10 cellular contexts compared by ENCODE assay signal in genomic region chr2:188974184-188974583, GRCh38. TPM values are rescaled to one million over a fixed set of nuclear protein-coding genes. Genes with fewer than 3 reads are reported as not detected.
DNase-seq lines count a peak whose midpoint lies in the region; ATAC-seq and TF ChIP-seq lines count a peak whose summit lies in the region.
"Had no signal": no experiment of that assay in that cellular context is flagged by ENCODE, and none has a peak within 500 bp of the region (broad histone marks: within the 10 kb centered on the region; RNA-seq: fewer than 3 reads in every experiment).

TSS of gene COL3A1 (plus strand) at chr2:188974373. CDS start at chr2:188974490, 117 bp downstream.

- peak in 2 of 4 donors; percentile 39 to 56 for TF ChIP-seq POLR2A in esophagus squamous epithelium (IDR thresholded peaks at IDR 0.05)
- TF ChIP-seq POLR2A in upper lobe of left lung (IDR thresholded peaks at IDR 0.05), result no peak

- H3K4me1 Mint-ChIP-seq in endothelial cell (ENCODE audit: unreplicated experiment), result peaks cover 5% of the 10 kb centered on the region

- H3K36me3 Mint-ChIP-seq in endothelial cell (ENCODE audit: low read depth, unreplicated experiment), result no peaks in the 10 kb centered on the region

- H3K36me3 ChIP-seq in esophagus squamous epithelium (no peaks in the 10 kb centered on the region), muscle layer of duodenum (ENCODE audit: control insufficient read depth in 1 of 2, insufficient read depth in 2 of 2, low read length in 2 of 2) (peaks cover 0 to 40% of the 10 kb centered on the region in 2 donors), upper lobe of left lung (no peaks in the 10 kb centered on the region), HAP-1 (replicated peaks) (no peaks in the 10 kb centered on the region)
- H3K36me3 ChIP-seq in effector memory CD4-positive, alpha-beta T cell (ENCODE audit: control insufficient read depth, insufficient read depth, low read length), result no peaks in the 10 kb centered on the region

- ATAC-seq in upper lobe of left lung (ENCODE audit: low FRiP score in 2 of 2) (peak in 1 of 2 donors; percentile 56), GM21367 (IDR thresholded peaks at IDR 0.05; ENCODE audit: unreplicated experiment) (no peak)

- in situ Hi-C loops in HAP-1 (cut with MboI; ENCODE audit: low sequenced_read_pairs), result no loop called here

- H3K4me3 Mint-ChIP-seq in endothelial cell (ENCODE audit: unreplicated experiment), result no peak within 1 kb of the TSS

- no peak for TF ChIP-seq CTCF in esophagus squamous epithelium (IDR thresholded peaks at IDR 0.05)
- TF ChIP-seq CTCF in upper lobe of left lung (IDR thresholded peaks at IDR 0.05), result no peak
- no peak for TF ChIP-seq CTCF in endothelial cell (IDR thresholded peaks at IDR 0.05; ENCODE audit: unreplicated experiment)

- 40 to 41% methylated on average over 4 of the region's 4 CpGs for WGBS in esophagus squamous epithelium, 2 donors
- WGBS in upper lobe of left lung, 2 donors, result 44 to 47% methylated on average over 4 of the region's 4 CpGs

- no peak for TF ChIP-seq EP300 in upper lobe of left lung (IDR thresholded peaks at IDR 0.05)

- H3K9me3 ChIP-seq in esophagus squamous epithelium (no peaks in the 10 kb centered on the region), muscle layer of duodenum (ENCODE audit: control insufficient read depth in 1 of 2, low read length in 2 of 2) (no peaks in the 10 kb centered on the region), upper lobe of left lung (no peaks in the 10 kb centered on the region), HAP-1 (no peaks in the 10 kb centered on the region)
- H3K9me3 ChIP-seq in effector memory CD4-positive, alpha-beta T cell (ENCODE audit: control insufficient read depth, low read length), result no peaks in the 10 kb centered on the region

- no peaks in the 10 kb centered on the region for H3K9me3 Mint-ChIP-seq in endothelial cell (ENCODE audit: unreplicated experiment)

- intact Hi-C loops in esophagus squamous epithelium (cut with DNase I), result loop anchor here (10.0 kb wide), 1 partner anchor 449 kb away; no protein-coding TSS in a partner anchor

- H3K4me1 ChIP-seq in esophagus squamous epithelium, result no peaks in the 10 kb centered on the region
- H3K4me1 ChIP-seq in muscle layer of duodenum (ENCODE audit: control insufficient read depth in 1 of 2, insufficient read depth in 2 of 2, low read length in 2 of 2), result peaks cover 0 to 15% of the 10 kb centered on the region in 2 donors
- no peaks in the 10 kb centered on the region for H3K4me1 ChIP-seq in upper lobe of left lung
- H3K4me1 ChIP-seq in effector memory CD4-positive, alpha-beta T cell (ENCODE audit: control insufficient read depth, insufficient read depth, low read length, poor library complexity, severe bottlenecking), result no peaks in the 10 kb centered on the region
- peaks cover 3% of the 10 kb centered on the region for H3K4me1 ChIP-seq in HAP-1

- H3K27me3 Mint-ChIP-seq in endothelial cell (ENCODE audit: unreplicated experiment), result no peaks in the 10 kb centered on the region

- no peaks in the 10 kb centered on the region for H3K27me3 ChIP-seq in esophagus squamous epithelium
- no peaks in the 10 kb centered on the region for H3K27me3 ChIP-seq in muscle layer of duodenum (ENCODE audit: low read depth, low read length)
- H3K27me3 ChIP-seq in upper lobe of left lung, result no peaks in the 10 kb centered on the region
- no peaks in the 10 kb centered on the region for H3K27me3 ChIP-seq in effector memory CD4-positive, alpha-beta T cell (replicated peaks; ENCODE audit: control insufficient read depth, insufficient read depth, low read length, poor library complexity, severe bottlenecking)
- no peaks in the 10 kb centered on the region for H3K27me3 ChIP-seq in HAP-1 (ENCODE audit: low read depth)

- H3K27ac Mint-ChIP-seq in endothelial cell (ENCODE audit: unreplicated experiment), result no peak within 1 kb of the TSS

- DNase-seq in NCI-H460 (ENCODE audit: extremely low read depth, low read depth) (no peak), esophagus squamous epithelium (lab: John Stamatoyannopoulos, UW) (no peak), upper lobe of left lung (no peak), endothelial cell (ENCODE audit: low spot score) (no peak), HAP-1 (ENCODE audit: low spot score in 2 of 2) (no peak)
- no peak for DNase-seq in effector memory CD4-positive, alpha-beta T cell
- DNase-seq: activated CD4-positive, alpha-beta T cell treated with anti-CD3 and anti-CD28 coated beads for 1 hour; effector CD4-positive, alpha-beta T cell had no signal

- peak within 1 kb of the TSS; percentile 21 to 58 (median 45) for H3K4me3 ChIP-seq in esophagus squamous epithelium
- peak within 1 kb of the TSS; percentile 86 to 92 for H3K4me3 ChIP-seq in muscle layer of duodenum (ENCODE audit: low read depth in 1 of 2, low read length in 2 of 2)
- peak within 1 kb of the TSS in 3 of 4 donors; percentile 22 to 42 (median 40) for H3K4me3 ChIP-seq in upper lobe of left lung
- H3K4me3 ChIP-seq in effector memory CD4-positive, alpha-beta T cell (ENCODE audit: insufficient read depth, low read depth, low read length, poor library complexity, severe bottlenecking), result no peak within 1 kb of the TSS
- no peak within 1 kb of the TSS for H3K4me3 ChIP-seq in HAP-1

- H3K27ac ChIP-seq in esophagus squamous epithelium, result peak within 1 kb of the TSS; percentile 43 to 82 (median 76)
- H3K27ac ChIP-seq in muscle layer of duodenum (ENCODE audit: low read length), result peak within 1 kb of the TSS; percentile 94
- H3K27ac ChIP-seq in upper lobe of left lung, result peak within 1 kb of the TSS in 3 of 4 donors; percentile 9 to 49 (median 13)
- no peak within 1 kb of the TSS for H3K27ac ChIP-seq in effector memory CD4-positive, alpha-beta T cell (ENCODE audit: insufficient read depth, low read length, poor library complexity, severe bottlenecking)

RNA-seq across cellular contexts. Expression of gene COL3A1, which starts in this region (rescaled TPM):
- 17.5 and 20.5 TPM in 2 replicates for total RNA-seq in NCI-H460 (2014; rRNA removed; shearing (Covaris generic))
- polyA plus RNA-seq in NCI-H460 (2014; cell fraction: nucleus; rRNA removed), result 97.3 and 151 TPM in 2 replicates
- total RNA-seq in esophagus squamous epithelium (100 to 1,000 TPM in 1 of 4 donors, 10 to 100 TPM in 3; 14.9 to 119 (median 63.8) TPM), upper lobe of left lung (100 to 1,000 TPM in 4 of 6 donors, 10 to 100 TPM in 2; 41.1 to 508 (median 122) TPM), endothelial cell (ENCODE audit: unreplicated experiment) (0.31 TPM)

Comparison
In these comparisons a context has a peak if more than half of its experiments do, and no peak if none do; other contexts are left out.
1. RNA of gene COL3A1 (total RNA-seq): 41.1 to 508 TPM in upper lobe of left lung, 14.9 to 119 TPM in esophagus squamous epithelium and 17.5 to 20.5 TPM in NCI-H460; 0.31 TPM in endothelial cell (single experiment); every median in the first group is over 10 times any median in the second.
2. H3K4me3 ChIP-seq: peak in esophagus squamous epithelium (4 of 4), muscle layer of duodenum (2 of 2) and upper lobe of left lung (3 of 4); none in effector memory CD4-positive, alpha-beta T cell (single experiment) and HAP-1 (single experiment).